ENCODE assay signal across 16 cellular contexts in genomic region chr11:78323356-78323755, GRCh38.
"Had no signal": no experiment of that assay in that cellular context is flagged by ENCODE, and none has a peak within 500 bp of the region (broad histone marks: within the 10 kb centered on the region; RNA-seq: fewer than 3 reads in every experiment).

No MANE protein-coding gene starts in this region.

- H3K4me3 Mint-ChIP-seq: activated CD4-positive, alpha-beta T cell treated with anti-CD3 and anti-CD28 coated beads for 36 hours; activated CD8-positive, alpha-beta T cell treated with anti-CD3 and anti-CD28 coated beads, Interleukin-2, amount 10 ng/mL, durations not matched to agents 7 days and 5 days; naive thymus-derived CD4-positive, alpha-beta T cell had no signal

- H3K4me3 ChIP-seq: cardiac muscle cell, right atrium auricular region, tibial nerve had no signal

- H3K36me3 ChIP-seq: cardiac muscle cell, right atrium auricular region, tibial nerve, WERI-Rb-1 had no signal

- H3K27me3 ChIP-seq: cardiac muscle cell, right atrium auricular region, tibial nerve had no signal

- H3K9me3 ChIP-seq: right atrium auricular region, tibial nerve had no signal

- ATAC-seq: activated CD4-positive, alpha-beta T cell treated with anti-CD3 and anti-CD28 coated beads for 36 hours; activated CD8-positive, alpha-beta T cell treated with anti-CD3 and anti-CD28 coated beads, Interleukin-2, amount 10 ng/mL, durations not matched to agents 7 days and 5 days; activated naive CD4-positive, alpha-beta T cell treated with anti-CD3 and anti-CD28 coated beads, Interleukin-2, amount 50 U/mL, for 72 hours; activated T-cell treated with anti-CD3 and anti-CD28 coated beads, Interleukin-2, amount 50 U/mL, for 72 hours; left lobe of liver; naive thymus-derived CD4-positive, alpha-beta T cell had no signal

- H3K27ac Mint-ChIP-seq: activated CD4-positive, alpha-beta T cell treated with anti-CD3 and anti-CD28 coated beads for 36 hours; activated CD8-positive, alpha-beta T cell treated with anti-CD3 and anti-CD28 coated beads, Interleukin-2, amount 10 ng/mL, durations not matched to agents 7 days and 5 days; activated naive CD4-positive, alpha-beta T cell treated with anti-CD3 and anti-CD28 coated beads, Interleukin-2, amount 50 U/mL, for 72 hours had no signal

- H3K27me3 Mint-ChIP-seq: activated CD4-positive, alpha-beta T cell treated with anti-CD3 and anti-CD28 coated beads for 36 hours; naive thymus-derived CD4-positive, alpha-beta T cell had no signal

- H3K9me3 Mint-ChIP-seq: activated naive CD4-positive, alpha-beta T cell treated with anti-CD3 and anti-CD28 coated beads, Interleukin-2, amount 50 U/mL, for 72 hours; activated T-cell treated with anti-CD3 and anti-CD28 coated beads, Interleukin-2, amount 50 U/mL, for 72 hours had no signal

- H3K27ac ChIP-seq: cardiac muscle cell, right atrium auricular region, tibial nerve, WERI-Rb-1 had no signal

- H3K36me3 Mint-ChIP-seq: activated naive CD4-positive, alpha-beta T cell treated with anti-CD3 and anti-CD28 coated beads, Interleukin-2, amount 50 U/mL, for 72 hours had no signal

- DNase-seq: activated CD4-positive, alpha-beta T cell treated with anti-CD3 and anti-CD28 coated beads for 36 hours; activated CD8-positive, alpha-beta memory T cell treated with anti-CD3 and anti-CD28 coated beads, Interleukin-2, amount 50 U/mL, for 48 hours; activated CD8-positive, alpha-beta T cell treated with anti-CD3 and anti-CD28 coated beads, Interleukin-2, amount 10 ng/mL, durations not matched to agents 7 days and 5 days; activated gamma-delta T cell; activated T-cell treated with anti-CD3 and anti-CD28 coated beads, Interleukin-2, amount 50 U/mL, for 72 hours; islet precursor cell; naive thymus-derived CD4-positive, alpha-beta T cell; nucleus accumbens; stimulated activated CD4-positive, alpha-beta T cell treated with anti-CD3 and anti-CD28 coated beads, Interleukin-2, amount 100 ng/mL, for 48 hours; stimulated activated naive CD4-positive, alpha-beta T cell; WERI-Rb-1 had no signal
